In genomic region chr17:69269174-69269998, GRCh38 we compare ENCODE assay signal across 14 cellular contexts. TPM values are rescaled to one million over a fixed set of nuclear protein-coding genes. Genes with fewer than 3 reads are reported as not detected.
DNase-seq lines count a peak whose midpoint lies in the region; ATAC-seq, FAIRE-seq and TF ChIP-seq lines count a peak whose summit lies in the region.
"Had no signal": no experiment of that assay in that cellular context is flagged by ENCODE, and none has a peak within 500 bp of the region (broad histone marks: within the 10 kb centered on the region; RNA-seq: fewer than 3 reads in every experiment).

No MANE protein-coding gene starts in this region.

- POLR2A ChIA-PET in MCF 10A (lab: Yijun Ruan, JAX), result interaction anchor here (0.7 to 2.5 kb wide), 6 partner anchors 27 to 1499 kb away, joined by 3 to 12 read pairs (median 4); partner anchors contain the start of gene ABCA5
- POLR2A ChIA-PET in CD4-positive, alpha-beta T cell (lab: Charles Lee), result no interaction called here

- no peaks in the 10 kb centered on the region for H3K36me3 ChIP-seq in breast epithelium

- CTCF ChIA-PET in MCF 10A (lab: Yijun Ruan, JAX), result interaction anchor here (0.6 to 1.3 kb wide), 3 partner anchors 48 to 756 kb away, joined by 3 to 4 read pairs (median 3); no protein-coding TSS in a partner anchor
- CTCF ChIA-PET in CD4-positive, alpha-beta T cell (lab: Charles Lee), result no interaction called here

- intact Hi-C loops in MCF 10A (cut with micrococcal nuclease) (loop anchor here (1.0 kb wide), 1 partner anchor 58 kb away; the partner anchor contains the start of gene ABCA5), breast epithelium (cut with DNase I; ENCODE audit: low total_unique reads) (no loop called here)
- intact Hi-C loops in CD4-positive, alpha-beta T cell (cut with DNase I, micrococcal nuclease), result no loop called here

- no peaks in the 10 kb centered on the region for H3K9me3 Mint-ChIP-seq in MCF 10A (ENCODE audit: unreplicated experiment)
- H3K9me3 Mint-ChIP-seq in CD4-positive, alpha-beta T cell, result no peaks in the 10 kb centered on the region

- peak overlapping the region; percentile 15 for H3K4me3 Mint-ChIP-seq in MCF 10A (ENCODE audit: unreplicated experiment)
- no peak overlapping the region for H3K4me3 Mint-ChIP-seq in CD4-positive, alpha-beta T cell
- H3K4me3 Mint-ChIP-seq: activated T-cell treated with anti-CD3 and anti-CD28 coated beads, Interleukin-2, amount 50 U/mL, for 4 hours had no signal

- no peak for ATAC-seq in CD4-positive, alpha-beta T cell (ENCODE audit: poor library complexity)
- ATAC-seq: activated T-cell treated with anti-CD3 and anti-CD28 coated beads, Interleukin-2, amount 50 U/mL, for 4 hours had no signal

- H3K27me3 ChIP-seq in breast epithelium, result no peaks in the 10 kb centered on the region
- no peaks in the 10 kb centered on the region for H3K27me3 ChIP-seq in CD4-positive, alpha-beta T cell (ENCODE audit: control insufficient read depth, insufficient read depth, low read length)
- H3K27me3 ChIP-seq: heart right ventricle had no signal

- H3K4me3 ChIP-seq in breast epithelium, result no peak overlapping the region
- H3K4me3 ChIP-seq: heart right ventricle had no signal

- no peak for TF ChIP-seq POLR2A in breast epithelium (IDR thresholded peaks at IDR 0.05)

- H3K27ac Mint-ChIP-seq in MCF 10A (ENCODE audit: low read depth, unreplicated experiment), result peak overlapping the region; percentile 1
- H3K27ac Mint-ChIP-seq in CD4-positive, alpha-beta T cell, result no peak overlapping the region

- FAIRE-seq in urothelium cell line (lab: Jason Lieb, UNC), result no peak

- no peaks in the 10 kb centered on the region for H3K36me3 Mint-ChIP-seq in MCF 10A (ENCODE audit: insufficient read depth, unreplicated experiment)
- H3K36me3 Mint-ChIP-seq in CD4-positive, alpha-beta T cell (ENCODE audit: low read depth), result peaks cover 31% of the 10 kb centered on the region

- H3K9me3 ChIP-seq in breast epithelium, result no peaks in the 10 kb centered on the region
- H3K9me3 ChIP-seq in CD4-positive, alpha-beta T cell (ENCODE audit: control insufficient read depth, low read length), result no peaks in the 10 kb centered on the region
- H3K9me3 ChIP-seq: heart right ventricle had no signal

- no TSS peak for BruUV-seq in MCF 10A (replicated peaks; lab: Mats Ljungman, UMichigan)

- peaks cover 18% of the 10 kb centered on the region for H3K4me1 Mint-ChIP-seq in MCF 10A (ENCODE audit: insufficient read depth, unreplicated experiment)
- H3K4me1 Mint-ChIP-seq in CD4-positive, alpha-beta T cell (ENCODE audit: low read depth), result no peaks in the 10 kb centered on the region

- no peaks in the 10 kb centered on the region for H3K27me3 Mint-ChIP-seq in MCF 10A (ENCODE audit: insufficient read depth, unreplicated experiment)
- H3K27me3 Mint-ChIP-seq in CD4-positive, alpha-beta T cell, result no peaks in the 10 kb centered on the region

- no peaks in the 10 kb centered on the region for H3K4me1 ChIP-seq in breast epithelium

- TF ChIP-seq CTCF in MCF 10A (IDR thresholded peaks at IDR 0.05; ENCODE audit: unreplicated experiment) (no peak), breast epithelium (IDR thresholded peaks at IDR 0.05) (no peak)
- TF ChIP-seq CTCF in CD4-positive, alpha-beta T cell (IDR thresholded peaks at IDR 0.05), result no peak

- DNase-seq in MCF 10A (ENCODE audit: unreplicated experiment) (peak; percentile 90), breast epithelium (ENCODE audit: low spot score in 2 of 2) (no peak), amniotic epithelial cell (ENCODE audit: low read depth) (peak; percentile 72), foreskin melanocyte (peak; percentile 38), superior temporal gyrus (ENCODE audit: extremely low spot score) (peak; percentile 60), urothelium cell line (ENCODE audit: low spot score) (no peak), activated gamma-delta T cell treated with Interleukin-2 at 50 U/mL for 16 hours (no peak)
- no peak for DNase-seq in CD4-positive, alpha-beta T cell
- DNase-seq: ACHN; activated T-cell treated with anti-CD3 and anti-CD28 coated beads, Interleukin-2, amount 50 U/mL, for 4 hours; DMS79; NCI-H2107 had no signal

- no peak overlapping the region for H3K27ac ChIP-seq in breast epithelium
- no peak overlapping the region for H3K27ac ChIP-seq in CD4-positive, alpha-beta T cell (ENCODE audit: low read depth, low read length)
- H3K27ac ChIP-seq: heart right ventricle, VCaP had no signal

RNA-seq across cellular contexts. Expression of gene ABCA10, which starts 40.8 kb away (rescaled TPM):
- 18.3 and 24.7 TPM in 2 replicates for total RNA-seq in MCF 10A (2022)
- 10 to 100 TPM; 13.6 to 49.5 (median 16.1) TPM for total RNA-seq in breast epithelium
- total RNA-seq in CD4-positive, alpha-beta T cell, result 1 to 10 TPM in 1 of 2 experiments, under 1 TPM in 1; 0.77 to 1.5 TPM

RNA-seq across cellular contexts. Expression of gene ABCA5, which starts 57.5 kb away (rescaled TPM):
- total RNA-seq in MCF 10A (2022) (7.6 and 9.6 TPM in 2 replicates), breast epithelium (100 to 1,000 TPM in 1 of 3 donors, 10 to 100 TPM in 2; 88.8 to 152 (median 93.1) TPM)
- total RNA-seq in CD4-positive, alpha-beta T cell, result 10 to 100 TPM; 33.4 to 34.9 TPM

Comparison
In these comparisons a context has a peak if more than half of its experiments do, and no peak if none do; other contexts are left out.
1. DNase-seq: peak in MCF 10A (single experiment), amniotic epithelial cell (single experiment), foreskin melanocyte (single experiment) and superior temporal gyrus (single experiment); none in breast epithelium (0 of 2), urothelium cell line (single experiment), activated gamma-delta T cell treated with Interleukin-2 at 50 U/mL for 16 hours (single experiment) and CD4-positive, alpha-beta T cell (0 of 10).